In the genomic region with DNA sequence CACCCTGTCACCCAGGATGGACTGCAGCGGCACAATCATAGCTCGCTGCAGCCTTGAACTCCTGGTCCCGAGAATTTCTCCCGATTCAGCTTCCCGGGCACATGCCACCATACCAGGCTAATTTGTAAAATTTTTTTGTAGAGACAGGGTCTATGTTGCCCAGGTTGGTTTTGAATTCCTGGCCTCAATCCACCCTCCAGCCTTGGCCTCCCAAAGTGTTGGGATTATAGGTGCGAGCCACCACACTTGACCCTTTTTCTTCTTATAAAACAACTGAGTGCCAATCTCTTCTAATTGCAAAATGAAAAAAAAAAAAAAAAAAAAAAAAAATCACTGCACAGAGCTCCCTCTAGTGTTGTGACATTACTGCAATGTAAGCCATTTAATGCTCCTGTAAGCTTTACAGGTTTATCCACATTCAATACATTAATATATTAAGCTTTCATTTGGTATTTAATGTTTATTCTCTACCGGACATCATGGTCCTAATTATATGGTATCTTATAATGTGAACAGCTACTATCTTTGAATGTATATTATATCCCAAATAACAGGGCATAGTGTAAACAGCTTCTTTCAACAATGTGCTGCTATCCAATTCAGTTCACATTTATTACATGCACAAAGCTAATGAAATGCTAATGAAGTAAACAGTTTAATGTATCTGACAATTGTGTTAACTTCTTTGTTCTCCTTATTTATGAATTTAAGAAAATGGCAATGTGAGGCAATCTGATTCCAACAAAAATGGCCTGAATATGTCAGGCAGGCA, we compare ENCODE assay signal across 8 cellular contexts. TPM values are rescaled to one million over a fixed set of nuclear protein-coding genes. Genes with fewer than 3 reads are reported as not detected.
DNase-seq lines count a peak whose midpoint lies in the region; ATAC-seq, FAIRE-seq and TF ChIP-seq lines count a peak whose summit lies in the region.

No MANE protein-coding gene starts in this region.

- H3K4me2 ChIP-seq in parathyroid adenoma (ENCODE audit: low read length) = no peak overlapping the region

- H3K4me1 ChIP-seq in parathyroid adenoma = no peaks in the 10 kb centered on the region

- H3K79me2 ChIP-seq in parathyroid adenoma = no peaks in the 10 kb centered on the region

- H3K36me3 ChIP-seq in parathyroid adenoma (ENCODE audit: control insufficient read depth, insufficient read depth, low read length) = no peaks in the 10 kb centered on the region

- DNase-seq in Ammon's horn (ENCODE audit: low spot score) (peak; percentile 2), GM19239 (ENCODE audit: insufficient read length, low spot score) (no peak), SK-MEL-5 (ENCODE audit: low read depth, low spot score) (peak; percentile 49), fibroblast of the aortic adventitia (ENCODE audit: low read depth) (peak; percentile 59), NCI-H187 treated with DMSO at 0.1 percent for 48 hours (lab: John Stamatoyannopoulos, UW) (no peak)
- DNase-seq in activated CD4-positive, alpha-beta T cell treated with anti-CD3 and anti-CD28 coated beads, Interleukin-2, amount 50 U/mL, for 4 hours = no peak

- H3K27ac ChIP-seq in parathyroid adenoma = no peak overlapping the region

- H2AFZ ChIP-seq in parathyroid adenoma = no peak overlapping the region

- no peaks in the 10 kb centered on the region for H3K9me3 ChIP-seq in parathyroid adenoma (ENCODE audit: control insufficient read depth, low read length)

- TF ChIP-seq CTCF in fibroblast of the aortic adventitia (IDR thresholded peaks at IDR 0.05; ENCODE audit: insufficient read depth, low read length) (peak; percentile 71), parathyroid adenoma (IDR thresholded peaks at IDR 0.05) (peak; percentile 41)

- no peaks in the 10 kb centered on the region for H3K27me3 ChIP-seq in parathyroid adenoma (ENCODE audit: control insufficient read depth, insufficient read depth, low read length)

- peak; percentile 21 for FAIRE-seq in GM19239 (lab: Jason Lieb, UNC)

- H3K4me3 ChIP-seq in fibroblast of the aortic adventitia (ENCODE audit: low read depth, low read length) = no peak overlapping the region
- H3K4me3 ChIP-seq in parathyroid adenoma (ENCODE audit: low read depth, low read length) = no peak overlapping the region

- no peak overlapping the region for H3K9ac ChIP-seq in parathyroid adenoma

- no peak for ATAC-seq in GM21786 (IDR thresholded peaks at IDR 0.05; ENCODE audit: unreplicated experiment)

- in situ Hi-C loops in SK-MEL-5 (cut with HindIII; ENCODE audit: low pct_unique_long_range_greater_than_20kb, low sequenced_read_pairs) = no loop called here

RNA-seq across cellular contexts. Expression of gene COPB1, which starts 44.6 kb away (rescaled TPM):
- 195 and 215 TPM in 2 replicates for total RNA-seq in SK-MEL-5 (2014; rRNA removed; shearing (Covaris generic))
- 92.8 and 131 TPM in 2 replicates for polyA plus RNA-seq in SK-MEL-5 (2015; cell fraction: cytosol; rRNA removed)
- 145 and 148 TPM in 2 replicates for polyA plus RNA-seq in SK-MEL-5 (2015; cell fraction: nucleus; rRNA removed)
- 184 and 221 TPM in 2 replicates for total RNA-seq in fibroblast of the aortic adventitia (ENCODE audit: low replicate concordance)

Comparison
In these comparisons a context has a peak if more than half of its experiments do, and no peak if none do; other contexts are left out.
1. DNase-seq: peak in Ammon's horn (single experiment), SK-MEL-5 (single experiment) and fibroblast of the aortic adventitia (single experiment); none in GM19239 (single experiment), NCI-H187 treated with DMSO at 0.1 percent for 48 hours (single experiment) and activated CD4-positive, alpha-beta T cell treated with anti-CD3 and anti-CD28 coated beads, Interleukin-2, amount 50 U/mL, for 4 hours (0 of 2).